In the genomic region with DNA sequence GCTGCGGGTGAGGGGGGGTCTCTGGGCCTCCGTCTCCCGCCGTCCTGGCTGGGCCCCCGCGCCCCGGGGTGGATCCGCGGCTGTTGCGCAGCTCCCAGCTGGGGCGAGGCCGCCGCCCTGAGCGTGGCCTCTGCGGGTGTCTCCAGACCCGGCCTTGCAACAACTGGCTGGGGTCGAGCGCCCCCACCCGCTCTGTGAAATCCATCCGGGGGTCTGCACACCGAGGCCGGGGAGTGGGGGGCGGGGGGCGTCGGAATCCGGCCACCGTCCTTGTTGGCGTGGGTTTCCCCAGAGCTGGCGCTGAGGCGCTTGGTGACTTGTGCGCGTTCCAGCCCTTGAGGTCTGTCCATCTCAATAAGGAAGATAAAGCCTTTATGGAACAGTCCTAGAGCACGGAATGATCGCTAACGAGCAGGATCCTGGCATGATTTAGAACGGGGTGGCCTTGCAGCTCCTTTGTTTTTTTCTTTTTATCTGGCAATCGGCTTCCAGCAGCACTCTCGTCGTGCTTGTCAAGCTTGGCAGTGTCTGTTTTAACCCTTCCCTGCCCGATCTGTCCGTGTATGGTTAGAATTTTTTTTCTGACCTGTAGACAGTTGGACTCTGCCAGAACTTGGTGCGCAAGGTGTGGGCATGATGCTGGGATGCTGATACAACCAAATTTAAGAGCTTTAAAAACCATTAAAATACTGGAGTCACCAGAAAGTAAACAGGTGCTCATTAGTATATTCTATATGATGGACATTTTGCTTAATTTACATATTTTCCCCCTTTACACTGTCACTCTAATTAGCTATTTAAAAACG, we compare ENCODE assay signal across 1 cellular context.
A peak's percentile ranks its signal among the peaks of the same experiment; 100 is the strongest.
TF ChIP-seq lines count a peak whose summit lies in the region.

No MANE protein-coding gene starts in this region.

TF ChIP-seq in HepG2, 621 proteins besides CTCF, POLR2A, EP300 and RAD21 (continued from another document and continues in another):
- TF ChIP-seq NFYB (CRISPR knock-in tag; IDR thresholded peaks at IDR 0.05) (no peak), MLLT10 (CRISPR knock-in tag; IDR thresholded peaks at IDR 0.05) (no peak), MAZ (IDR thresholded peaks at IDR 0.05; ENCODE audit: borderline replicate concordance, low read depth, low read length) (no peak), MAZ (CRISPR knock-in tag; IDR thresholded peaks at IDR 0.05; ENCODE audit: low read depth) (peak; percentile 22; the same call in 1 of the 2 replicates), ZNF354B (CRISPR knock-in tag; IDR thresholded peaks at IDR 0.05) (no peak), SETDB1 (CRISPR knock-in tag; IDR thresholded peaks at IDR 0.05; ENCODE audit: borderline replicate concordance) (no peak), MTA1 (CRISPR knock-in tag; IDR thresholded peaks at IDR 0.05; ENCODE audit: borderline replicate concordance) (peak; percentile 61; the same call in 1 of the 2 replicates), FOSL1 (CRISPR knock-in tag; IDR thresholded peaks at IDR 0.05; ENCODE audit: borderline replicate concordance) (no peak), MIER2 (CRISPR knock-in tag; IDR thresholded peaks at IDR 0.05) (no peak), LCORL (IDR thresholded peaks at IDR 0.05) (no peak), LCORL (CRISPR knock-in tag; IDR thresholded peaks at IDR 0.05) (no peak; the same call in 1 of the 2 replicates), YEATS4 (CRISPR knock-in tag; IDR thresholded peaks at IDR 0.05; ENCODE audit: borderline replicate concordance) (no peak), SIX4 (CRISPR knock-in tag; IDR thresholded peaks at IDR 0.05) (no peak), FOXK2 (IDR thresholded peaks at IDR 0.05) (no peak), REPIN1 (CRISPR knock-in tag; IDR thresholded peaks at IDR 0.05; ENCODE audit: borderline replicate concordance, low read depth) (no peak), RAD51 (IDR thresholded peaks at IDR 0.05; ENCODE audit: borderline replicate concordance) (no peak), ONECUT2 (CRISPR knock-in tag; IDR thresholded peaks at IDR 0.05) (no peak), ZBTB21 (CRISPR knock-in tag; IDR thresholded peaks at IDR 0.05) (no peak; the same call in 1 of the 2 replicates), TBX2 (CRISPR knock-in tag; IDR thresholded peaks at IDR 0.05; ENCODE audit: borderline replicate concordance) (0 out of 2 replicates have a peak, but pooled peaks have one; percentile 80), ZNF143 (CRISPR knock-in tag; IDR thresholded peaks at IDR 0.05) (no peak), ZNF556 (CRISPR knock-in tag; IDR thresholded peaks at IDR 0.05; ENCODE audit: borderline replicate concordance) (no peak), SNAPC2 (CRISPR knock-in tag; IDR thresholded peaks at IDR 0.05) (0 out of 2 replicates have a peak, but pooled peaks have one; percentile 28), WIZ (CRISPR knock-in tag; IDR thresholded peaks at IDR 0.05) (no peak), MTA3 (CRISPR knock-in tag; IDR thresholded peaks at IDR 0.05) (no peak), ZNF615 (CRISPR knock-in tag; IDR thresholded peaks at IDR 0.05; ENCODE audit: borderline replicate concordance) (no peak)
- TF ChIP-seq, protein P1, sequence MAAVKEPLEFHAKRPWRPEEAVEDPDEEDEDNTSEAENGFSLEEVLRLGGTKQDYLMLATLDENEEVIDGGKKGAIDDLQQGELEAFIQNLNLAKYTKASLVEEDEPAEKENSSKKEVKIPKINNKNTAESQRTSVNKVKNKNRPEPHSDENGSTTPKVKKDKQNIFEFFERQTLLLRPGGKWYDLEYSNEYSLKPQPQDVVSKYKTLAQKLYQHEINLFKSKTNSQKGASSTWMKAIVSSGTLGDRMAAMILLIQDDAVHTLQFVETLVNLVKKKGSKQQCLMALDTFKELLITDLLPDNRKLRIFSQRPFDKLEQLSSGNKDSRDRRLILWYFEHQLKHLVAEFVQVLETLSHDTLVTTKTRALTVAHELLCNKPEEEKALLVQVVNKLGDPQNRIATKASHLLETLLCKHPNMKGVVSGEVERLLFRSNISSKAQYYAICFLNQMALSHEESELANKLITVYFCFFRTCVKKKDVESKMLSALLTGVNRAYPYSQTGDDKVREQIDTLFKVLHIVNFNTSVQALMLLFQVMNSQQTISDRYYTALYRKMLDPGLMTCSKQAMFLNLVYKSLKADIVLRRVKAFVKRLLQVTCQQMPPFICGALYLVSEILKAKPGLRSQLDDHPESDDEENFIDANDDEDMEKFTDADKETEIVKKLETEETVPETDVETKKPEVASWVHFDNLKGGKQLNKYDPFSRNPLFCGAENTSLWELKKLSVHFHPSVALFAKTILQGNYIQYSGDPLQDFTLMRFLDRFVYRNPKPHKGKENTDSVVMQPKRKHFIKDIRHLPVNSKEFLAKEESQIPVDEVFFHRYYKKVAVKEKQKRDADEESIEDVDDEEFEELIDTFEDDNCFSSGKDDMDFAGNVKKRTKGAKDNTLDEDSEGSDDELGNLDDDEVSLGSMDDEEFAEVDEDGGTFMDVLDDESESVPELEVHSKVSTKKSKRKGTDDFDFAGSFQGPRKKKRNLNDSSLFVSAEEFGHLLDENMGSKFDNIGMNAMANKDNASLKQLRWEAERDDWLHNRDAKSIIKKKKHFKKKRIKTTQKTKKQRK (IDR thresholded peaks at IDR 0.05; ENCODE audit: low read length): no peak
- TF ChIP-seq, protein P2, sequence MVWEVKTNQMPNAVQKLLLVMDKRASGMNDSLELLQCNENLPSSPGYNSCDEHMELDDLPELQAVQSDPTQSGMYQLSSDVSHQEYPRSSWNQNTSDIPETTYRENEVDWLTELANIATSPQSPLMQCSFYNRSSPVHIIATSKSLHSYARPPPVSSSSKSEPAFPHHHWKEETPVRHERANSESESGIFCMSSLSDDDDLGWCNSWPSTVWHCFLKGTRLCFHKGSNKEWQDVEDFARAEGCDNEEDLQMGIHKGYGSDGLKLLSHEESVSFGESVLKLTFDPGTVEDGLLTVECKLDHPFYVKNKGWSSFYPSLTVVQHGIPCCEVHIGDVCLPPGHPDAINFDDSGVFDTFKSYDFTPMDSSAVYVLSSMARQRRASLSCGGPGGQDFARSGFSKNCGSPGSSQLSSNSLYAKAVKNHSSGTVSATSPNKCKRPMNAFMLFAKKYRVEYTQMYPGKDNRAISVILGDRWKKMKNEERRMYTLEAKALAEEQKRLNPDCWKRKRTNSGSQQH (CRISPR knock-in tag; IDR thresholded peaks at IDR 0.05; ENCODE audit: low read depth): no peak
- TF ChIP-seq, protein P3, sequence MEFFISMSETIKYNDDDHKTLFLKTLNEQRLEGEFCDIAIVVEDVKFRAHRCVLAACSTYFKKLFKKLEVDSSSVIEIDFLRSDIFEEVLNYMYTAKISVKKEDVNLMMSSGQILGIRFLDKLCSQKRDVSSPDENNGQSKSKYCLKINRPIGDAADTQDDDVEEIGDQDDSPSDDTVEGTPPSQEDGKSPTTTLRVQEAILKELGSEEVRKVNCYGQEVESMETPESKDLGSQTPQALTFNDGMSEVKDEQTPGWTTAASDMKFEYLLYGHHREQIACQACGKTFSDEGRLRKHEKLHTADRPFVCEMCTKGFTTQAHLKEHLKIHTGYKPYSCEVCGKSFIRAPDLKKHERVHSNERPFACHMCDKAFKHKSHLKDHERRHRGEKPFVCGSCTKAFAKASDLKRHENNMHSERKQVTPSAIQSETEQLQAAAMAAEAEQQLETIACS (CRISPR knock-in tag; IDR thresholded peaks at IDR 0.05): no peak
- TF ChIP-seq, protein P4, sequence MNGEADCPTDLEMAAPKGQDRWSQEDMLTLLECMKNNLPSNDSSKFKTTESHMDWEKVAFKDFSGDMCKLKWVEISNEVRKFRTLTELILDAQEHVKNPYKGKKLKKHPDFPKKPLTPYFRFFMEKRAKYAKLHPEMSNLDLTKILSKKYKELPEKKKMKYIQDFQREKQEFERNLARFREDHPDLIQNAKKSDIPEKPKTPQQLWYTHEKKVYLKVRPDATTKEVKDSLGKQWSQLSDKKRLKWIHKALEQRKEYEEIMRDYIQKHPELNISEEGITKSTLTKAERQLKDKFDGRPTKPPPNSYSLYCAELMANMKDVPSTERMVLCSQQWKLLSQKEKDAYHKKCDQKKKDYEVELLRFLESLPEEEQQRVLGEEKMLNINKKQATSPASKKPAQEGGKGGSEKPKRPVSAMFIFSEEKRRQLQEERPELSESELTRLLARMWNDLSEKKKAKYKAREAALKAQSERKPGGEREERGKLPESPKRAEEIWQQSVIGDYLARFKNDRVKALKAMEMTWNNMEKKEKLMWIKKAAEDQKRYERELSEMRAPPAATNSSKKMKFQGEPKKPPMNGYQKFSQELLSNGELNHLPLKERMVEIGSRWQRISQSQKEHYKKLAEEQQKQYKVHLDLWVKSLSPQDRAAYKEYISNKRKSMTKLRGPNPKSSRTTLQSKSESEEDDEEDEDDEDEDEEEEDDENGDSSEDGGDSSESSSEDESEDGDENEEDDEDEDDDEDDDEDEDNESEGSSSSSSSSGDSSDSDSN (CRISPR knock-in tag; IDR thresholded peaks at IDR 0.05): peak; percentile 92
- TF ChIP-seq, protein P5, sequence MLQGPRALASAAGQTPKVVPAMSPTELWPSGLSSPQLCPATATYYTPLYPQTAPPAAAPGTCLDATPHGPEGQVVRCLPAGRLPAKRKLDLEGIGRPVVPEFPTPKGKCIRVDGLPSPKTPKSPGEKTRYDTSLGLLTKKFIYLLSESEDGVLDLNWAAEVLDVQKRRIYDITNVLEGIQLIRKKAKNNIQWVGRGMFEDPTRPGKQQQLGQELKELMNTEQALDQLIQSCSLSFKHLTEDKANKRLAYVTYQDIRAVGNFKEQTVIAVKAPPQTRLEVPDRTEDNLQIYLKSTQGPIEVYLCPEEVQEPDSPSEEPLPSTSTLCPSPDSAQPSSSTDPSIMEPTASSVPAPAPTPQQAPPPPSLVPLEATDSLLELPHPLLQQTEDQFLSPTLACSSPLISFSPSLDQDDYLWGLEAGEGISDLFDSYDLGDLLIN (CRISPR knock-in tag; IDR thresholded peaks at IDR 0.05; ENCODE audit: borderline replicate concordance): no peak
- TF ChIP-seq, protein P6, sequence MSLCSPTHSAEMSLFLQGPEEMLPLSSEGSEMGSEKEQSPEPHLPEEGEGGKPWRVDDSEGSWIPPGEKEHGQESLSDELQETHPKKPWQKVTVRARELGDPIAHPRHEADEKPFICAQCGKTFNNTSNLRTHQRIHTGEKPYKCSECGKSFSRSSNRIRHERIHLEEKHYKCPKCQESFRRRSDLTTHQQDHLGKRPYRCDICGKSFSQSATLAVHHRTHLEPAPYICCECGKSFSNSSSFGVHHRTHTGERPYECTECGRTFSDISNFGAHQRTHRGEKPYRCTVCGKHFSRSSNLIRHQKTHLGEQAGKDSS (CRISPR knock-in tag; IDR thresholded peaks at IDR 0.05; ENCODE audit: borderline replicate concordance, low read depth): no peak
- TF ChIP-seq, protein P7, sequence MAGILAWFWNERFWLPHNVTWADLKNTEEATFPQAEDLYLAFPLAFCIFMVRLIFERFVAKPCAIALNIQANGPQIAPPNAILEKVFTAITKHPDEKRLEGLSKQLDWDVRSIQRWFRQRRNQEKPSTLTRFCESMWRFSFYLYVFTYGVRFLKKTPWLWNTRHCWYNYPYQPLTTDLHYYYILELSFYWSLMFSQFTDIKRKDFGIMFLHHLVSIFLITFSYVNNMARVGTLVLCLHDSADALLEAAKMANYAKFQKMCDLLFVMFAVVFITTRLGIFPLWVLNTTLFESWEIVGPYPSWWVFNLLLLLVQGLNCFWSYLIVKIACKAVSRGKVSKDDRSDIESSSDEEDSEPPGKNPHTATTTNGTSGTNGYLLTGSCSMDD (CRISPR knock-in tag; IDR thresholded peaks at IDR 0.05): no peak
- TF ChIP-seq, protein P8, sequence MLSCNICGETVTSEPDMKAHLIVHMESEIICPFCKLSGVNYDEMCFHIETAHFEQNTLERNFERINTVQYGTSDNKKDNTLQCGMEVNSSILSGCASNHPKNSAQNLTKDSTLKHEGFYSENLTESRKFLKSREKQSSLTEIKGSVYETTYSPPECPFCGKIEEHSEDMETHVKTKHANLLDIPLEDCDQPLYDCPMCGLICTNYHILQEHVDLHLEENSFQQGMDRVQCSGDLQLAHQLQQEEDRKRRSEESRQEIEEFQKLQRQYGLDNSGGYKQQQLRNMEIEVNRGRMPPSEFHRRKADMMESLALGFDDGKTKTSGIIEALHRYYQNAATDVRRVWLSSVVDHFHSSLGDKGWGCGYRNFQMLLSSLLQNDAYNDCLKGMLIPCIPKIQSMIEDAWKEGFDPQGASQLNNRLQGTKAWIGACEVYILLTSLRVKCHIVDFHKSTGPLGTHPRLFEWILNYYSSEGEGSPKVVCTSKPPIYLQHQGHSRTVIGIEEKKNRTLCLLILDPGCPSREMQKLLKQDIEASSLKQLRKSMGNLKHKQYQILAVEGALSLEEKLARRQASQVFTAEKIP (CRISPR knock-in tag; IDR thresholded peaks at IDR 0.05; ENCODE audit: borderline replicate concordance): no peak
- TF ChIP-seq, protein P9, sequence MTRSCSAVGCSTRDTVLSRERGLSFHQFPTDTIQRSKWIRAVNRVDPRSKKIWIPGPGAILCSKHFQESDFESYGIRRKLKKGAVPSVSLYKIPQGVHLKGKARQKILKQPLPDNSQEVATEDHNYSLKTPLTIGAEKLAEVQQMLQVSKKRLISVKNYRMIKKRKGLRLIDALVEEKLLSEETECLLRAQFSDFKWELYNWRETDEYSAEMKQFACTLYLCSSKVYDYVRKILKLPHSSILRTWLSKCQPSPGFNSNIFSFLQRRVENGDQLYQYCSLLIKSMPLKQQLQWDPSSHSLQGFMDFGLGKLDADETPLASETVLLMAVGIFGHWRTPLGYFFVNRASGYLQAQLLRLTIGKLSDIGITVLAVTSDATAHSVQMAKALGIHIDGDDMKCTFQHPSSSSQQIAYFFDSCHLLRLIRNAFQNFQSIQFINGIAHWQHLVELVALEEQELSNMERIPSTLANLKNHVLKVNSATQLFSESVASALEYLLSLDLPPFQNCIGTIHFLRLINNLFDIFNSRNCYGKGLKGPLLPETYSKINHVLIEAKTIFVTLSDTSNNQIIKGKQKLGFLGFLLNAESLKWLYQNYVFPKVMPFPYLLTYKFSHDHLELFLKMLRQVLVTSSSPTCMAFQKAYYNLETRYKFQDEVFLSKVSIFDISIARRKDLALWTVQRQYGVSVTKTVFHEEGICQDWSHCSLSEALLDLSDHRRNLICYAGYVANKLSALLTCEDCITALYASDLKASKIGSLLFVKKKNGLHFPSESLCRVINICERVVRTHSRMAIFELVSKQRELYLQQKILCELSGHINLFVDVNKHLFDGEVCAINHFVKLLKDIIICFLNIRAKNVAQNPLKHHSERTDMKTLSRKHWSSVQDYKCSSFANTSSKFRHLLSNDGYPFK (CRISPR knock-in tag; IDR thresholded peaks at IDR 0.05; ENCODE audit: borderline replicate concordance): no peak
